Comparison of ENCODE assay signal across 22 cellular contexts in genomic region chr16:83510906-83511305, GRCh38.
DNase-seq lines count a peak whose midpoint lies in the region; ATAC-seq, FAIRE-seq and TF ChIP-seq lines count a peak whose summit lies in the region.
"Had no signal": no experiment of that assay in that cellular context is flagged by ENCODE, and none has a peak within 500 bp of the region (broad histone marks: within the 10 kb centered on the region; RNA-seq: fewer than 3 reads in every experiment).

No MANE protein-coding gene starts in this region.

- H3K23me2 ChIP-seq in H1 (ENCODE audit: low read depth, low read length) = no peaks in the 10 kb centered on the region

- no TSS peak for BruUV-seq in HepG2 (replicated peaks; lab: Mats Ljungman, UMichigan)
- no TSS peak for BruUV-seq in GM12878 (replicated peaks; lab: Mats Ljungman, UMichigan)

- H3K4me1 ChIP-seq in HepG2 (ENCODE audit: insufficient read depth, low read length) (no peaks in the 10 kb centered on the region), right lobe of liver (no peaks in the 10 kb centered on the region), GM12878 (ENCODE audit: control insufficient read depth, insufficient read depth, low read length) (no peaks in the 10 kb centered on the region), H1 (replicated peaks in 1 of 4; ENCODE audit: control insufficient read depth in 3 of 4, insufficient read depth in 4 of 4, low read length in 3 of 4) (no peaks in the 10 kb centered on the region)
- H3K4me1 ChIP-seq: A549, Caco-2 had no signal

- in situ Hi-C loops in HepG2 (cut with HindIII; ENCODE audit: extremely low pct_ligation_motif_present, low pct_unique_long_range_greater_than_20kb) = no loop called here
- in situ Hi-C loops in GM12878 (cut with MboI) = no loop called here

- H2AFZ ChIP-seq in HepG2 (ENCODE audit: low read length) (no peak overlapping the region), GM12878 (ENCODE audit: control insufficient read depth, low read depth, low read length) (no peak overlapping the region), H1 (ENCODE audit: low read length) (no peak overlapping the region)

- H2BK120ac ChIP-seq in H1 (replicated peaks; ENCODE audit: low read depth, low read length) = no peak overlapping the region

- FAIRE-seq in HepG2 (lab: Jason Lieb, UNC) = no peak
- FAIRE-seq in GM12878 (lab: Jason Lieb, UNC) = no peak
- no peak for FAIRE-seq in H1 (lab: Jason Lieb, UNC)
- FAIRE-seq: A549, D721Med, G401.6, GM12892, GM19239 had no signal

- no peaks in the 10 kb centered on the region for H3K79me1 ChIP-seq in H1 (ENCODE audit: low read depth, low read length)

- H3K9me3 ChIP-seq in HepG2 (ENCODE audit: low read length) (no peaks in the 10 kb centered on the region), right lobe of liver (no peaks in the 10 kb centered on the region), GM12878 (replicated peaks; ENCODE audit: control insufficient read depth, insufficient read depth, low read length) (no peaks in the 10 kb centered on the region), H1 (ENCODE audit: insufficient read depth in 2 of 2, low read depth in 1 of 2, low read length in 1 of 2) (no peaks in the 10 kb centered on the region; a peak in 1 of 4 replicates)
- H3K9me3 ChIP-seq: A549, Caco-2 had no signal

- H3K4me3 ChIP-seq in HepG2 (replicated peaks in 1 of 3; ENCODE audit: insufficient read depth in 1 of 3, low read depth in 2 of 3, low read length in 3 of 3) (no peak overlapping the region), right lobe of liver (no peak overlapping the region), GM12878 (no peak overlapping the region), H1 (ENCODE audit: extremely low read depth in 1 of 4, insufficient read depth in 2 of 4, low read depth in 3 of 4, low read length in 4 of 4) (no peak overlapping the region)
- H3K4me3 ChIP-seq: A549; BLaER1 treated with 17β-estradiol and CSF1 and Interleukin-3, amounts not matched to agents 10 nM and 100 nM had no signal

- H2BK15ac ChIP-seq in H1 (ENCODE audit: low read length) = no peak overlapping the region

- RAD21 ChIA-PET in GM12878 (lab: Charles Lee; ENCODE audit: unreplicated experiment) = no interaction called here

- no peak overlapping the region for H4K5ac ChIP-seq in H1 (ENCODE audit: insufficient read length, low read depth, low read length)

- H3K23ac ChIP-seq in H1 (ENCODE audit: insufficient read length) = no peak overlapping the region

- CTCF ChIA-PET in HepG2 (lab: Yijun Ruan, JAX; ENCODE audit: low intra/inter-chr PET ratio, low total read pairs) (no interaction called here), GM12878 (lab: Yijun Ruan, JAX) (no interaction called here), H1 (lab: Charles Lee; ENCODE audit: partially characterized antibody) (no interaction called here)

- H3K4ac ChIP-seq in H1 (replicated peaks; ENCODE audit: insufficient read length, low read depth, low read length) = no peak overlapping the region

- H2BK5ac ChIP-seq in H1 (ENCODE audit: low read depth, low read length) = no peak overlapping the region

- 52% methylated on average over 12 of the region's 12 CpGs for WGBS in HepG2 (ENCODE audit: low lambda C conversion rate)
- whole genome bisulfite sequencing in right lobe of liver (ENCODE audit: insufficient coverage, low coverage, low lambda C conversion rate, missing lambda C conversion rate) = 74% methylated on average over 7 of the region's 12 CpGs
- WGBS in GM12878 (ENCODE audit: insufficient coverage, insufficient replicate concordance, low lambda C conversion rate, missing lambda C conversion rate) = 79% methylated on average over 12 of the region's 12 CpGs
- WGBS in H1 (ENCODE audit: extremely low coverage in 1 of 2, insufficient coverage in 1 of 2, insufficient read length in 1 of 2, insufficient replicate concordance in 2 of 2, low coverage in 1 of 2, low lambda C conversion rate in 2 of 2, missing lambda C conversion rate in 1 of 2), 2 experiments = 92% methylated on average over 12 of the region's 12 CpGs; no CpG with 5 or more reads in 1 of the 2 experiments

- H2AK5ac ChIP-seq in H1 (ENCODE audit: low read depth, low read length) = no peak overlapping the region

- DNase-seq in HepG2 (ENCODE audit: low spot score) (no peak), right lobe of liver (no peak), GM12878 (ENCODE audit: low read depth, low spot score) (no peak), H1 (ENCODE audit: low read depth in 1 of 2, low spot score in 2 of 2) (no peak), omental fat pad (ENCODE audit: low spot score) (no peak)
- no peak for DNase-seq in stimulated activated CD4-positive, alpha-beta T cell treated with anti-CD3 and anti-CD28 coated beads, Interleukin-4, amount 100 ng/mL, for 1 hour
- DNase-seq: AML-193; Caco-2; Calu3; CD4-positive, alpha-beta T cell; CD8-positive, alpha-beta T cell; DMS79 treated with DMSO at 0.1 percent for 48 hours; GF-D8 had no signal

- TF ChIP-seq CTCF in HepG2 (CRISPR knock-in tag; IDR thresholded peaks at IDR 0.05) (no peak), right lobe of liver (IDR thresholded peaks at IDR 0.05) (no peak), GM12878 (IDR thresholded peaks at IDR 0.05 in 2 of 3, conservative IDR thresholded peaks at IDR 0.05 in 1 of 3; ENCODE audit: control insufficient read depth in 2 of 3, extremely low read depth in 1 of 3, insufficient read depth in 1 of 3, low read depth in 3 of 3, low read length in 3 of 3) (no peak), H1 (IDR thresholded peaks at IDR 0.05; ENCODE audit: control extremely low read depth in 1 of 3, insufficient read depth in 1 of 3, low read depth in 1 of 3, low read length in 3 of 3) (no peak), omental fat pad (IDR thresholded peaks at IDR 0.05) (no peak)

- peak overlapping the region; percentile 42 for H3K56ac ChIP-seq in H1 (replicated peaks; ENCODE audit: insufficient read length, low read depth, low read length)

- H3K4me2 ChIP-seq in HepG2 (ENCODE audit: low read depth, low read length) (no peak overlapping the region), GM12878 (ENCODE audit: control insufficient read depth, insufficient read depth) (no peak overlapping the region), H1 (ENCODE audit: insufficient read depth in 1 of 2, low read depth in 2 of 2, low read length in 2 of 2) (no peak overlapping the region)
- H3K4me2 ChIP-seq: A549; BLaER1 treated with 17β-estradiol and CSF1 and Interleukin-3, amounts not matched to agents 10 nM and 100 nM had no signal

- H4K8ac ChIP-seq in H1 (ENCODE audit: extremely low read depth, insufficient read depth, low read length) = no peak overlapping the region

- SMC1A ChIA-PET in GM12878 (lab: Charles Lee; ENCODE audit: uncharacterized antibody, unreplicated experiment) = no interaction called here

- TF ChIP-seq EP300 in HepG2 (IDR thresholded peaks at IDR 0.05; ENCODE audit: low read depth in 2 of 2, low read length in 2 of 2) (no peak), HepG2 (CRISPR knock-in tag; IDR thresholded peaks at IDR 0.05; ENCODE audit: borderline replicate concordance) (no peak), GM12878 (IDR thresholded peaks at IDR 0.05; ENCODE audit: borderline replicate concordance in 1 of 2, control insufficient read depth in 1 of 2, low read depth in 2 of 2, low read length in 2 of 2) (no peak), H1 (IDR thresholded peaks at IDR 0.05; ENCODE audit: borderline replicate concordance in 1 of 2, low read depth in 2 of 2, low read length in 2 of 2) (no peak)

- no peak overlapping the region for H2BK12ac ChIP-seq in H1 (ENCODE audit: low read depth, low read length)

- H3K27me3 ChIP-seq in HepG2 (ENCODE audit: control insufficient read depth in 1 of 2, insufficient read depth in 2 of 2, low read length in 2 of 2) = 0 out of 5 replicates have a peak, but pooled peaks cover 0 to 3% of the 10 kb centered on the region in 2 experiments
- H3K27me3 ChIP-seq in right lobe of liver = no peaks in the 10 kb centered on the region
- no peaks in the 10 kb centered on the region for H3K27me3 ChIP-seq in GM12878 (replicated peaks in 1 of 2; ENCODE audit: control insufficient read depth in 2 of 2, insufficient read depth in 2 of 2, low read length in 1 of 2)
- H3K27me3 ChIP-seq in H1 (replicated peaks in 1 of 4; ENCODE audit: control insufficient read depth in 3 of 4, extremely low read depth in 1 of 4, insufficient read depth in 3 of 4, low read length in 3 of 4) = no peaks in the 10 kb centered on the region
- H3K27me3 ChIP-seq: BLaER1 treated with 17β-estradiol and CSF1 and Interleukin-3, amounts not matched to agents 10 nM and 100 nM had no signal

- H3K14ac ChIP-seq in H1 (ENCODE audit: insufficient read length) = no peak overlapping the region

- no peaks in the 10 kb centered on the region for H3K36me3 ChIP-seq in HepG2 (replicated peaks in 1 of 2; ENCODE audit: control insufficient read depth in 1 of 2, insufficient read depth in 2 of 2, low read length in 2 of 2)
- H3K36me3 ChIP-seq in right lobe of liver = no peaks in the 10 kb centered on the region
- no peaks in the 10 kb centered on the region for H3K36me3 ChIP-seq in GM12878 (ENCODE audit: control insufficient read depth in 2 of 2, insufficient read depth in 2 of 2, low read length in 1 of 2)
- no peaks in the 10 kb centered on the region for H3K36me3 ChIP-seq in H1 (ENCODE audit: control insufficient read depth in 2 of 4, insufficient read depth in 4 of 4, low read length in 3 of 4)
- H3K36me3 ChIP-seq: BLaER1 treated with 17β-estradiol and CSF1 and Interleukin-3, amounts not matched to agents 10 nM and 100 nM had no signal

- no peaks in the 10 kb centered on the region for H3K79me2 ChIP-seq in HepG2 (ENCODE audit: insufficient read depth, low read length)
- H3K79me2 ChIP-seq in GM12878 (ENCODE audit: control insufficient read depth, insufficient read depth, low read length) = no peaks in the 10 kb centered on the region
- H3K79me2 ChIP-seq in H1 (ENCODE audit: control insufficient read depth in 1 of 2, insufficient read depth in 2 of 2, low read length in 2 of 2) = no peaks in the 10 kb centered on the region

- H2BK20ac ChIP-seq in H1 (ENCODE audit: low read length) = no peak overlapping the region

- intact Hi-C loops in HepG2 (cut with micrococcal nuclease; ENCODE audit: unreplicated experiment) (no loop called here), right lobe of liver (cut with DNase I) (no loop called here), GM12878 (cut with micrococcal nuclease; ENCODE audit: unreplicated experiment) (no loop called here)

- H3K27ac ChIP-seq in HepG2 (ENCODE audit: extremely low read length, insufficient read depth, low read length) (no peak overlapping the region), right lobe of liver (no peak overlapping the region), GM12878 (ENCODE audit: control insufficient read depth, insufficient read depth) (no peak overlapping the region), H1 (ENCODE audit: low read depth, low read length) (no peak overlapping the region)
- H3K27ac ChIP-seq: 22Rv1; A549; BLaER1 treated with 17β-estradiol and CSF1 and Interleukin-3, amounts not matched to agents 10 nM and 100 nM; C4-2B had no signal

- no peak overlapping the region for H3K18ac ChIP-seq in H1 (ENCODE audit: extremely low read depth, low read length)

- H3K9ac ChIP-seq in HepG2 (ENCODE audit: insufficient read depth, low read depth, low read length) = no peak overlapping the region
- H3K9ac ChIP-seq in GM12878 (ENCODE audit: control insufficient read depth, insufficient read depth, low read length) = no peak overlapping the region
- no peak overlapping the region for H3K9ac ChIP-seq in H1 (replicated peaks in 1 of 4; ENCODE audit: extremely low read depth in 1 of 4, low read depth in 3 of 4, low read length in 3 of 4)
- H3K9ac ChIP-seq: BLaER1 treated with 17β-estradiol and CSF1 and Interleukin-3, amounts not matched to agents 10 nM and 100 nM had no signal

- POLR2A ChIA-PET in HepG2 (lab: Yijun Ruan, JAX) = no interaction called here
- POLR2A ChIA-PET in GM12878 (lab: Charles Lee) = no interaction called here
- POLR2A ChIA-PET in H1 (lab: Charles Lee; ENCODE audit: partially characterized antibody) = interaction anchor here (1.4 kb wide), 1 partner anchor 15 kb away, joined by 3 read pairs; no protein-coding TSS in a partner anchor

- TF ChIP-seq RAD21 in HepG2 (CRISPR knock-in tag; IDR thresholded peaks at IDR 0.05) = no peak
- no peak for TF ChIP-seq RAD21 in GM12878 (IDR thresholded peaks at IDR 0.05; ENCODE audit: insufficient read depth, low read depth, low read length)
- TF ChIP-seq RAD21 in H1 (IDR thresholded peaks at IDR 0.05 in 1 of 2, conservative IDR thresholded peaks at IDR 0.05 in 1 of 2; ENCODE audit: low read depth in 2 of 2, low read length in 2 of 2) = no peak

- ATAC-seq in HepG2 = no peak
- no peak for ATAC-seq in right lobe of liver
- no peak for ATAC-seq in GM12878
- no peak for ATAC-seq in HG03108 (IDR thresholded peaks at IDR 0.05; ENCODE audit: unreplicated experiment)
- ATAC-seq in omental fat pad (ENCODE audit: low FRiP score) = no peak
- ATAC-seq: A549; CD8-positive, alpha-beta T cell had no signal

- no peak overlapping the region for H4K91ac ChIP-seq in H1 (replicated peaks; ENCODE audit: insufficient read length, low read length)

- H4K20me1 ChIP-seq in HepG2 (ENCODE audit: insufficient read depth, low read length) (no peaks in the 10 kb centered on the region), GM12878 (ENCODE audit: control insufficient read depth, insufficient read depth) (no peaks in the 10 kb centered on the region), H1 (replicated peaks in 1 of 2; ENCODE audit: control insufficient read depth in 1 of 2, insufficient read depth in 2 of 2, low read length in 2 of 2) (no peaks in the 10 kb centered on the region)
- H4K20me1 ChIP-seq: BLaER1 treated with 17β-estradiol and CSF1 and Interleukin-3, amounts not matched to agents 10 nM and 100 nM had no signal

- TF ChIP-seq POLR2A in HepG2 (IDR thresholded peaks at IDR 0.05; ENCODE audit: insufficient read depth in 1 of 2, low read depth in 2 of 2, low read length in 2 of 2) (no peak), right lobe of liver (IDR thresholded peaks at IDR 0.05) (no peak), GM12878 (IDR thresholded peaks at IDR 0.05; ENCODE audit: low read depth, low read length) (no peak), H1 (IDR thresholded peaks at IDR 0.05; ENCODE audit: control extremely low read depth in 1 of 2, low read depth in 2 of 2, low read length in 2 of 2) (no peak)

Comparison
In these comparisons a context has a peak if more than half of its experiments do, and no peak if none do; other contexts are left out.
1. Of the 75 proteins assayed by ChIP-seq in both HepG2 and GM12878: peak only in HepG2: none; only in GM12878: BCL3; in both: none; in neither: 74.